1 cellular context compared by ENCODE assay signal in genomic region chr16:10728035-10728462, GRCh38.
TF ChIP-seq lines count a peak whose summit lies in the region.

No MANE protein-coding gene starts in this region.

TF ChIP-seq in SK-N-SH, 30 proteins besides CTCF, POLR2A, EP300 and RAD21 (continued from another document):
- TF ChIP-seq PBX3 (IDR thresholded peaks at IDR 0.05): no peak
- TF ChIP-seq, protein P1, sequence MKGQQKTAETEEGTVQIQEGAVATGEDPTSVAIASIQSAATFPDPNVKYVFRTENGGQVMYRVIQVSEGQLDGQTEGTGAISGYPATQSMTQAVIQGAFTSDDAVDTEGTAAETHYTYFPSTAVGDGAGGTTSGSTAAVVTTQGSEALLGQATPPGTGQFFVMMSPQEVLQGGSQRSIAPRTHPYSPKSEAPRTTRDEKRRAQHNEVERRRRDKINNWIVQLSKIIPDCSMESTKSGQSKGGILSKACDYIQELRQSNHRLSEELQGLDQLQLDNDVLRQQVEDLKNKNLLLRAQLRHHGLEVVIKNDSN (IDR thresholded peaks at IDR 0.05; ENCODE audit: borderline replicate concordance, low read depth): no peak
- TF ChIP-seq CHD2 (IDR thresholded peaks at IDR 0.05; ENCODE audit: low read length, partially characterized antibody): no peak
- TF ChIP-seq NRF1 (IDR thresholded peaks at IDR 0.05; ENCODE audit: low read depth, low read length): no peak
- TF ChIP-seq MXI1 (IDR thresholded peaks at IDR 0.05; ENCODE audit: low read depth, low read length): no peak
- TF ChIP-seq, protein P2, sequence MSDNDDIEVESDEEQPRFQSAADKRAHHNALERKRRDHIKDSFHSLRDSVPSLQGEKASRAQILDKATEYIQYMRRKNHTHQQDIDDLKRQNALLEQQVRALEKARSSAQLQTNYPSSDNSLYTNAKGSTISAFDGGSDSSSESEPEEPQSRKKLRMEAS (IDR thresholded peaks at IDR 0.05; ENCODE audit: low read depth): no peak
- TF ChIP-seq, protein P3, sequence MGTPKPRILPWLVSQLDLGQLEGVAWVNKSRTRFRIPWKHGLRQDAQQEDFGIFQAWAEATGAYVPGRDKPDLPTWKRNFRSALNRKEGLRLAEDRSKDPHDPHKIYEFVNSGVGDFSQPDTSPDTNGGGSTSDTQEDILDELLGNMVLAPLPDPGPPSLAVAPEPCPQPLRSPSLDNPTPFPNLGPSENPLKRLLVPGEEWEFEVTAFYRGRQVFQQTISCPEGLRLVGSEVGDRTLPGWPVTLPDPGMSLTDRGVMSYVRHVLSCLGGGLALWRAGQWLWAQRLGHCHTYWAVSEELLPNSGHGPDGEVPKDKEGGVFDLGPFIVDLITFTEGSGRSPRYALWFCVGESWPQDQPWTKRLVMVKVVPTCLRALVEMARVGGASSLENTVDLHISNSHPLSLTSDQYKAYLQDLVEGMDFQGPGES (IDR thresholded peaks at IDR 0.05; ENCODE audit: low read depth, low read length): no peak
- TF ChIP-seq RFX5 (IDR thresholded peaks at IDR 0.05; ENCODE audit: low read length): no peak
- TF ChIP-seq, protein P4, sequence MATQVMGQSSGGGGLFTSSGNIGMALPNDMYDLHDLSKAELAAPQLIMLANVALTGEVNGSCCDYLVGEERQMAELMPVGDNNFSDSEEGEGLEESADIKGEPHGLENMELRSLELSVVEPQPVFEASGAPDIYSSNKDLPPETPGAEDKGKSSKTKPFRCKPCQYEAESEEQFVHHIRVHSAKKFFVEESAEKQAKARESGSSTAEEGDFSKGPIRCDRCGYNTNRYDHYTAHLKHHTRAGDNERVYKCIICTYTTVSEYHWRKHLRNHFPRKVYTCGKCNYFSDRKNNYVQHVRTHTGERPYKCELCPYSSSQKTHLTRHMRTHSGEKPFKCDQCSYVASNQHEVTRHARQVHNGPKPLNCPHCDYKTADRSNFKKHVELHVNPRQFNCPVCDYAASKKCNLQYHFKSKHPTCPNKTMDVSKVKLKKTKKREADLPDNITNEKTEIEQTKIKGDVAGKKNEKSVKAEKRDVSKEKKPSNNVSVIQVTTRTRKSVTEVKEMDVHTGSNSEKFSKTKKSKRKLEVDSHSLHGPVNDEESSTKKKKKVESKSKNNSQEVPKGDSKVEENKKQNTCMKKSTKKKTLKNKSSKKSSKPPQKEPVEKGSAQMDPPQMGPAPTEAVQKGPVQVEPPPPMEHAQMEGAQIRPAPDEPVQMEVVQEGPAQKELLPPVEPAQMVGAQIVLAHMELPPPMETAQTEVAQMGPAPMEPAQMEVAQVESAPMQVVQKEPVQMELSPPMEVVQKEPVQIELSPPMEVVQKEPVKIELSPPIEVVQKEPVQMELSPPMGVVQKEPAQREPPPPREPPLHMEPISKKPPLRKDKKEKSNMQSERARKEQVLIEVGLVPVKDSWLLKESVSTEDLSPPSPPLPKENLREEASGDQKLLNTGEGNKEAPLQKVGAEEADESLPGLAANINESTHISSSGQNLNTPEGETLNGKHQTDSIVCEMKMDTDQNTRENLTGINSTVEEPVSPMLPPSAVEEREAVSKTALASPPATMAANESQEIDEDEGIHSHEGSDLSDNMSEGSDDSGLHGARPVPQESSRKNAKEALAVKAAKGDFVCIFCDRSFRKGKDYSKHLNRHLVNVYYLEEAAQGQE (IDR thresholded peaks at IDR 0.05; ENCODE audit: low read depth, low read length): no peak
- no peak for TF ChIP-seq TEAD4 (IDR thresholded peaks at IDR 0.05; ENCODE audit: borderline replicate concordance, insufficient read depth)
- no peak for TF ChIP-seq GABPA (IDR thresholded peaks at IDR 0.05; ENCODE audit: low read depth)
